ENCODE assay signal across 15 cellular contexts in genomic region chr3:123406598-123406997, GRCh38. TPM values are rescaled to one million over a fixed set of nuclear protein-coding genes. Genes with fewer than 3 reads are reported as not detected.
DNase-seq lines count a peak whose midpoint lies in the region; ATAC-seq and TF ChIP-seq lines count a peak whose summit lies in the region.
"Had no signal": no experiment of that assay in that cellular context is flagged by ENCODE, and none has a peak within 500 bp of the region (broad histone marks: within the 10 kb centered on the region; RNA-seq: fewer than 3 reads in every experiment).

No MANE protein-coding gene starts in this region.

- TF ChIP-seq POLR2A in esophagus muscularis mucosa (IDR thresholded peaks at IDR 0.05; ENCODE audit: low read depth) (no peak), right lobe of liver (IDR thresholded peaks at IDR 0.05) (no peak)

- ATAC-seq in right lobe of liver = peak; percentile 58 to 72 (median 64)
- no peak for ATAC-seq in activated CD8-positive, alpha-beta memory T cell treated with anti-CD3 and anti-CD28 coated beads, Interleukin-2, amount 10 ng/mL, durations not matched to agents 7 days and 5 days
- ATAC-seq: stimulated activated naive CD8-positive, alpha-beta T cell treated with anti-CD3 and anti-CD28 coated beads, Interleukin-15, amount 100 ng/mL, for 72 hours had no signal

- H3K27me3 ChIP-seq in esophagus muscularis mucosa (no peaks in the 10 kb centered on the region), right lobe of liver (no peaks in the 10 kb centered on the region), subcutaneous abdominal adipose tissue (ENCODE audit: control insufficient read depth in 5 of 5, insufficient read depth in 4 of 5, low read length in 5 of 5) (no peaks in the 10 kb centered on the region)
- H3K27me3 ChIP-seq: pancreas had no signal

- H3K27me3 Mint-ChIP-seq in activated CD8-positive, alpha-beta memory T cell treated with anti-CD3 and anti-CD28 coated beads, Interleukin-2, amount 10 ng/mL, durations not matched to agents 7 days and 5 days = peaks cover 3% of the 10 kb centered on the region
- H3K27me3 Mint-ChIP-seq in T-helper 2 cell treated with Interferon-gamma antibody and Interleukin-4, amounts not matched to agents 5 μg/mL and 100 μg/mL, for 36 hours (ENCODE audit: low read depth) = peaks cover 2% of the 10 kb centered on the region
- H3K27me3 Mint-ChIP-seq: stimulated activated naive CD8-positive, alpha-beta T cell treated with anti-CD3 and anti-CD28 coated beads, Interleukin-15, amount 100 ng/mL, for 72 hours had no signal

- no peaks in the 10 kb centered on the region for H3K36me3 ChIP-seq in esophagus muscularis mucosa
- no peaks in the 10 kb centered on the region for H3K36me3 ChIP-seq in right lobe of liver
- H3K36me3 ChIP-seq in subcutaneous abdominal adipose tissue (ENCODE audit: control insufficient read depth in 5 of 5, insufficient read depth in 5 of 5, low read length in 5 of 5) = no peaks in the 10 kb centered on the region
- H3K36me3 ChIP-seq: pancreas had no signal

- H3K9me3 ChIP-seq in esophagus muscularis mucosa = no peaks in the 10 kb centered on the region
- H3K9me3 ChIP-seq in right lobe of liver = no peaks in the 10 kb centered on the region
- H3K9me3 ChIP-seq in subcutaneous abdominal adipose tissue (ENCODE audit: control insufficient read depth in 5 of 5, low read length in 5 of 5) = no peaks in the 10 kb centered on the region
- H3K9me3 ChIP-seq: pancreas had no signal

- H3K4me1 Mint-ChIP-seq in activated CD8-positive, alpha-beta memory T cell treated with anti-CD3 and anti-CD28 coated beads, Interleukin-2, amount 10 ng/mL, durations not matched to agents 7 days and 5 days = no peaks in the 10 kb centered on the region
- no peaks in the 10 kb centered on the region for H3K4me1 Mint-ChIP-seq in T-helper 2 cell treated with Interferon-gamma antibody and Interleukin-4, amounts not matched to agents 5 μg/mL and 100 μg/mL, for 36 hours (ENCODE audit: low read depth)
- H3K4me1 Mint-ChIP-seq: stimulated activated naive CD8-positive, alpha-beta T cell treated with anti-CD3 and anti-CD28 coated beads, Interleukin-15, amount 100 ng/mL, for 72 hours had no signal

- TF ChIP-seq CTCF in esophagus muscularis mucosa (IDR thresholded peaks at IDR 0.05) (no peak), right lobe of liver (IDR thresholded peaks at IDR 0.05) (no peak)

- no peaks in the 10 kb centered on the region for H3K9me3 Mint-ChIP-seq in activated CD8-positive, alpha-beta memory T cell treated with anti-CD3 and anti-CD28 coated beads, Interleukin-2, amount 10 ng/mL, durations not matched to agents 7 days and 5 days (ENCODE audit: low read depth)
- H3K9me3 Mint-ChIP-seq in T-helper 2 cell treated with Interferon-gamma antibody and Interleukin-4, amounts not matched to agents 5 μg/mL and 100 μg/mL, for 36 hours = no peaks in the 10 kb centered on the region
- H3K9me3 Mint-ChIP-seq: stimulated activated naive CD8-positive, alpha-beta T cell treated with anti-CD3 and anti-CD28 coated beads, Interleukin-15, amount 100 ng/mL, for 72 hours had no signal

- H3K9ac ChIP-seq in subcutaneous abdominal adipose tissue (ENCODE audit: low read length in 5 of 5) = peak overlapping the region in 1 of 5 donors; percentile 79

- peak overlapping the region; percentile 91 to 97 (median 94) for H3K27ac ChIP-seq in esophagus muscularis mucosa (replicated peaks in 1 of 4)
- H3K27ac ChIP-seq in right lobe of liver = peak overlapping the region in 2 of 3 donors; percentile 31 to 80
- peak overlapping the region; percentile 87 for H3K27ac ChIP-seq in subcutaneous abdominal adipose tissue (ENCODE audit: low read depth, low read length)

- no peak overlapping the region for H3K4me3 ChIP-seq in esophagus muscularis mucosa
- no peak overlapping the region for H3K4me3 ChIP-seq in right lobe of liver
- no peak overlapping the region for H3K4me3 ChIP-seq in subcutaneous abdominal adipose tissue (ENCODE audit: low read depth in 1 of 5, low read length in 5 of 5)
- H3K4me3 ChIP-seq: pancreas had no signal

- H3K36me3 Mint-ChIP-seq in activated CD8-positive, alpha-beta memory T cell treated with anti-CD3 and anti-CD28 coated beads, Interleukin-2, amount 10 ng/mL, durations not matched to agents 7 days and 5 days = no peaks in the 10 kb centered on the region
- H3K36me3 Mint-ChIP-seq in T-helper 2 cell treated with Interferon-gamma antibody and Interleukin-4, amounts not matched to agents 5 μg/mL and 100 μg/mL, for 36 hours (ENCODE audit: low read depth) = no peaks in the 10 kb centered on the region

- CTCF ChIA-PET in activated CD8-positive, alpha-beta memory T cell treated with anti-CD3 and anti-CD28 coated beads, Interleukin-2, amount 10 ng/mL, durations not matched to agents 7 days and 5 days (lab: Charles Lee) = no interaction called here

- H3K4me1 ChIP-seq in esophagus muscularis mucosa (peaks cover 66 to 98% (median 96%) of the 10 kb centered on the region in 4 donors), right lobe of liver (peaks cover 0 to 45% (median 9%) of the 10 kb centered on the region in 4 donors), subcutaneous abdominal adipose tissue (ENCODE audit: control insufficient read depth in 5 of 5, insufficient read depth in 5 of 5, low read length in 5 of 5) (peaks cover 0 to 56% (median 42%) of the 10 kb centered on the region in 5 donors)

- DNase-seq in NCI-H2227 (lab: John Stamatoyannopoulos, UW; ENCODE audit: unreplicated experiment) (peak; percentile 7), esophagus muscularis mucosa (ENCODE audit: extremely low spot score) (no peak), right lobe of liver (peak; percentile 65 to 94 (median 92))
- DNase-seq in NK-92 treated with Interleukin-12 subunit alpha and Interleukin-12 subunit beta, amount 100 ng/mL, for 24 hours (lab: John Stamatoyannopoulos, UW) = no peak
- DNase-seq in activated CD8-positive, alpha-beta memory T cell treated with anti-CD3 and anti-CD28 coated beads, Interleukin-2, amount 10 ng/mL, durations not matched to agents 7 days and 5 days = no peak
- no peak for DNase-seq in T-helper 2 cell treated with Interferon-gamma antibody and Interleukin-4, amounts not matched to agents 5 μg/mL and 100 μg/mL, for 36 hours (ENCODE audit: low spot score)
- DNase-seq in activated T-cell treated with anti-CD3 and anti-CD28 coated beads, Interleukin-2, amount 50 U/mL, for 1 hour = no peak
- DNase-seq: GF-D8; Karpas-422; NCI-H446 treated with DMSO at 0.1 percent for 48 hours; stimulated activated CD4-positive, alpha-beta T cell treated with anti-CD3 and anti-CD28 coated beads, Interleukin-4, amount 100 ng/mL, for 4 hours; stimulated activated naive CD8-positive, alpha-beta T cell treated with anti-CD3 and anti-CD28 coated beads, Interleukin-15, amount 100 ng/mL, for 72 hours had no signal

- 100% methylated on average over 2 of the region's 6 CpGs for WGBS in esophagus muscularis mucosa
- 50% methylated on average over 1 of the region's 6 CpGs for WGBS in right lobe of liver (ENCODE audit: insufficient coverage, low coverage, low lambda C conversion rate, missing lambda C conversion rate)

- H3K27ac Mint-ChIP-seq in activated CD8-positive, alpha-beta memory T cell treated with anti-CD3 and anti-CD28 coated beads, Interleukin-2, amount 10 ng/mL, durations not matched to agents 7 days and 5 days = no peak overlapping the region
- no peak overlapping the region for H3K27ac Mint-ChIP-seq in T-helper 2 cell treated with Interferon-gamma antibody and Interleukin-4, amounts not matched to agents 5 μg/mL and 100 μg/mL, for 36 hours
- H3K27ac Mint-ChIP-seq: stimulated activated naive CD8-positive, alpha-beta T cell treated with anti-CD3 and anti-CD28 coated beads, Interleukin-15, amount 100 ng/mL, for 72 hours had no signal

- TF ChIP-seq EP300 in esophagus muscularis mucosa (IDR thresholded peaks at IDR 0.05) = peak; percentile 42

- H3K4me3 Mint-ChIP-seq in activated CD8-positive, alpha-beta memory T cell treated with anti-CD3 and anti-CD28 coated beads, Interleukin-2, amount 10 ng/mL, durations not matched to agents 7 days and 5 days = no peak overlapping the region
- no peak overlapping the region for H3K4me3 Mint-ChIP-seq in T-helper 2 cell treated with Interferon-gamma antibody and Interleukin-4, amounts not matched to agents 5 μg/mL and 100 μg/mL, for 36 hours
- H3K4me3 Mint-ChIP-seq: stimulated activated naive CD8-positive, alpha-beta T cell treated with anti-CD3 and anti-CD28 coated beads, Interleukin-15, amount 100 ng/mL, for 72 hours had no signal

- intact Hi-C loops in esophagus muscularis mucosa (cut with DNase I) = loop anchor here (5.0 kb wide), 1 partner anchor 41 kb away; the partner anchor contains the start of gene ADCY5
- intact Hi-C loops in right lobe of liver (cut with DNase I) = no loop called here

RNA-seq across cellular contexts. Expression of gene ADCY5, which starts 42.3 kb away (rescaled TPM):
- total RNA-seq in esophagus muscularis mucosa (100 to 1,000 TPM; 133 to 228 (median 189) TPM), right lobe of liver (1 to 10 TPM; 1.9 to 3.7 (median 2.7) TPM)
- not detected for total RNA-seq in activated CD8-positive, alpha-beta memory T cell treated with anti-CD3 and anti-CD28 coated beads, Interleukin-2, amount 10 ng/mL, durations not matched to agents 7 days and 5 days
- total RNA-seq: glomerular endothelial cell had no signal

Comparison
In these comparisons a context has a peak if more than half of its experiments do, and no peak if none do; other contexts are left out.
1. DNase-seq: peak in NCI-H2227 (single experiment) and right lobe of liver (3 of 3); none in esophagus muscularis mucosa (single experiment), NK-92 treated with Interleukin-12 subunit alpha and Interleukin-12 subunit beta, amount 100 ng/mL, for 24 hours (single experiment), activated CD8-positive, alpha-beta memory T cell treated with anti-CD3 and anti-CD28 coated beads, Interleukin-2, amount 10 ng/mL, durations not matched to agents 7 days and 5 days (single experiment), T-helper 2 cell treated with Interferon-gamma antibody and Interleukin-4, amounts not matched to agents 5 μg/mL and 100 μg/mL, for 36 hours (single experiment) and activated T-cell treated with anti-CD3 and anti-CD28 coated beads, Interleukin-2, amount 50 U/mL, for 1 hour (single experiment).
2. RNA of gene ADCY5, which starts 42.3 kb away (total RNA-seq): 133 to 228 TPM in esophagus muscularis mucosa; 1.9 to 3.7 TPM in right lobe of liver and not detected in activated CD8-positive, alpha-beta memory T cell treated with anti-CD3 and anti-CD28 coated beads, Interleukin-2, amount 10 ng/mL, durations not matched to agents 7 days and 5 days; every median in the first group is over 10 times any median in the second.
3. Peak in every context shown above with its lines, with median percentiles within 50 percentile points of each other: H3K27ac ChIP-seq.